ENCODE assay signal across 27 cellular contexts in genomic region chr1:36910281-36910725, GRCh38.
DNase-seq lines count a peak whose midpoint lies in the region; ATAC-seq and TF ChIP-seq lines count a peak whose summit lies in the region.
"Had no signal": no experiment of that assay in that cellular context is flagged by ENCODE, and none has a peak within 500 bp of the region (broad histone marks: within the 10 kb centered on the region; RNA-seq: fewer than 3 reads in every experiment).

No MANE protein-coding gene starts in this region.

- 39% methylated on average over 7 of the region's 8 CpGs for WGBS in esophagus muscularis mucosa
- WGBS in hepatocyte (ENCODE audit: low lambda C conversion rate, missing lambda C conversion rate) = 67% methylated on average over 8 of the region's 8 CpGs

- TF ChIP-seq CTCF in DND-41 (IDR thresholded peaks at IDR 0.05; ENCODE audit: borderline replicate concordance, extremely low read depth, low read length, poor library complexity, severe bottlenecking) (no peak), esophagus muscularis mucosa (IDR thresholded peaks at IDR 0.05) (no peak), hepatocyte (IDR thresholded peaks at IDR 0.05; ENCODE audit: poor library complexity) (no peak)

- H4K20me1 ChIP-seq in DND-41 (ENCODE audit: insufficient read depth, low read length) (peaks cover 3% of the 10 kb centered on the region; the same call in 1 of the 2 replicates), hepatocyte (ENCODE audit: insufficient read depth, poor library complexity, severe bottlenecking) (no peaks in the 10 kb centered on the region)

- H3K9me3 ChIP-seq in DND-41 (ENCODE audit: insufficient read depth, low read length, severe bottlenecking) = no peaks in the 10 kb centered on the region
- H3K9me3 ChIP-seq in esophagus muscularis mucosa = peaks cover 0 to 5% (median 0%) of the 10 kb centered on the region in 4 donors
- H3K9me3 ChIP-seq in hepatocyte (ENCODE audit: low read depth) = no peaks in the 10 kb centered on the region
- H3K9me3 ChIP-seq: left ventricle myocardium inferior, sigmoid colon, SJCRH30 had no signal

- no peaks in the 10 kb centered on the region for H3K4me1 ChIP-seq in DND-41 (ENCODE audit: insufficient read depth, low read length)
- no peaks in the 10 kb centered on the region for H3K4me1 ChIP-seq in esophagus muscularis mucosa
- H3K4me1 ChIP-seq in hepatocyte (ENCODE audit: insufficient read depth) = no peaks in the 10 kb centered on the region
- H3K4me1 ChIP-seq: left ventricle myocardium inferior, sigmoid colon, SJCRH30, stomach had no signal

- ATAC-seq in DND-41 (ENCODE audit: insufficient read depth, low read depth) = no peak
- ATAC-seq: WTC11 had no signal

- peak; percentile 5 for DNase-seq in DND-41
- DNase-seq in NCI-H446 treated with DMSO at 0.1 percent for 48 hours (lab: John Stamatoyannopoulos, UW) = peak; percentile 12
- DNase-seq in esophagus muscularis mucosa (ENCODE audit: extremely low spot score) = peak; percentile 78
- DNase-seq in retina = peak; percentile 61
- DNase-seq in activated naive CD4-positive, alpha-beta T cell (lab: John Stamatoyannopoulos, UW) = no peak
- DNase-seq in hepatocyte (ENCODE audit: low spot score) = no peak
- DNase-seq in stimulated activated CD4-positive, alpha-beta T cell treated with anti-CD3 and anti-CD28 coated beads, Interleukin-4, amount 100 ng/mL, for 1 hour = no peak
- DNase-seq: activated CD4-positive, alpha-beta T cell treated with anti-CD3 and anti-CD28 coated beads, Interleukin-2, amount 10 ng/mL, durations not matched to agents 24 days and 14 days; activated CD8-positive, alpha-beta memory T cell treated with anti-CD3 and anti-CD28 coated beads for 24 hours; activated effector memory CD4-positive, alpha-beta T cell treated with anti-CD3 and anti-CD28 coated beads, Interleukin-2, amount 50 U/mL, for 16 hours; activated naive CD8-positive, alpha-beta T cell treated with anti-CD3 and anti-CD28 coated beads for 36 hours; activated T-cell treated with anti-CD3 and anti-CD28 coated beads, Interleukin-2, amount 50 U/mL, for 1 hour; Calu3; CD4-positive, CD25-positive, alpha-beta regulatory T cell; effector CD8-positive, alpha-beta T cell; KBM-7; left ventricle myocardium inferior; NCI-H2029; NCI-H526 treated with DMSO at 0.1 percent for 48 hours; RPMI8226; sigmoid colon; SJCRH30; stimulated activated CD4-positive, alpha-beta T cell treated with anti-CD3 and anti-CD28 coated beads, Interleukin-12 subunit alpha, Interleukin-12 subunit beta, amount 100 ng/mL, for 4 hours; stimulated activated CD4-positive, alpha-beta T cell treated with anti-CD3 and anti-CD28 coated beads, Interleukin-2, amount 100 ng/mL, for 48 hours; stomach had no signal

- no peak overlapping the region for H2AFZ ChIP-seq in DND-41 (ENCODE audit: low read depth, low read length)
- no peak overlapping the region for H2AFZ ChIP-seq in hepatocyte

- no peaks in the 10 kb centered on the region for H3K79me2 ChIP-seq in DND-41 (ENCODE audit: insufficient read depth, low read length)
- H3K79me2 ChIP-seq in hepatocyte = no peaks in the 10 kb centered on the region

- TF ChIP-seq POLR2A in esophagus muscularis mucosa (IDR thresholded peaks at IDR 0.05; ENCODE audit: low read depth) = no peak

- H3K27ac ChIP-seq in DND-41 (ENCODE audit: low read length) (no peak overlapping the region), esophagus muscularis mucosa (replicated peaks in 1 of 4) (no peak overlapping the region), hepatocyte (no peak overlapping the region)
- H3K27ac ChIP-seq: epithelial cell of prostate, left ventricle myocardium inferior, sigmoid colon, SJCRH30, stomach had no signal

- H3K36me3 ChIP-seq in DND-41 (ENCODE audit: insufficient read depth, low read length) = no peaks in the 10 kb centered on the region
- no peaks in the 10 kb centered on the region for H3K36me3 ChIP-seq in esophagus muscularis mucosa
- no peaks in the 10 kb centered on the region for H3K36me3 ChIP-seq in hepatocyte (replicated peaks; ENCODE audit: insufficient read depth, low read depth)
- H3K36me3 ChIP-seq: left ventricle myocardium inferior, sigmoid colon, SJCRH30, stomach had no signal

- intact Hi-C loops in esophagus muscularis mucosa (cut with DNase I) = no loop called here

- H3K4me3 ChIP-seq in DND-41 (ENCODE audit: low read depth in 1 of 2, low read length in 2 of 2) (no peak overlapping the region), esophagus muscularis mucosa (no peak overlapping the region), hepatocyte (no peak overlapping the region)
- H3K4me3 ChIP-seq: left ventricle myocardium inferior, sigmoid colon, SJCRH30, stomach had no signal

- no peak overlapping the region for H3K9ac ChIP-seq in DND-41 (ENCODE audit: low read depth, low read length)

- no peak for TF ChIP-seq EP300 in esophagus muscularis mucosa (IDR thresholded peaks at IDR 0.05)

- no peaks in the 10 kb centered on the region for H3K9me2 ChIP-seq in hepatocyte (replicated peaks; ENCODE audit: insufficient read depth)

- H3K4me2 ChIP-seq in DND-41 (ENCODE audit: insufficient read depth, low read length) (no peak overlapping the region), hepatocyte (no peak overlapping the region)

- H3K27me3 ChIP-seq in DND-41 (ENCODE audit: insufficient read depth, low read length, poor library complexity) (no peaks in the 10 kb centered on the region), esophagus muscularis mucosa (peaks cover 0 to 56% (median 0%) of the 10 kb centered on the region in 4 donors), hepatocyte (no peaks in the 10 kb centered on the region)

Comparison
In these comparisons a context has a peak if more than half of its experiments do, and no peak if none do; other contexts are left out.
1. DNase-seq: peak in DND-41 (single experiment), NCI-H446 treated with DMSO at 0.1 percent for 48 hours (single experiment), esophagus muscularis mucosa (single experiment) and retina (single experiment); none in activated naive CD4-positive, alpha-beta T cell (0 of 4), hepatocyte (single experiment) and stimulated activated CD4-positive, alpha-beta T cell treated with anti-CD3 and anti-CD28 coated beads, Interleukin-4, amount 100 ng/mL, for 1 hour (single experiment).